22 cellular contexts compared by ENCODE assay signal in genomic region chr10:118868618-118869017, GRCh38.
A peak's percentile ranks its signal among the peaks of the same experiment; 100 is the strongest.
DNase-seq lines count a peak whose midpoint lies in the region; ATAC-seq and TF ChIP-seq lines count a peak whose summit lies in the region.
"Had no signal": no experiment of that assay in that cellular context is flagged by ENCODE, and none has a peak within 500 bp of the region (broad histone marks: within the 10 kb centered on the region; RNA-seq: fewer than 3 reads in every experiment).

No MANE protein-coding gene starts in this region.

- H3K27ac ChIP-seq in mammary epithelial cell (ENCODE audit: insufficient read depth, low read depth, low read length), result no peak overlapping the region
- H3K27ac ChIP-seq: KMS-11, Peyer's patch had no signal

- in situ Hi-C loops in mammary epithelial cell (cut with MboI; ENCODE audit: low sequenced_read_pairs in 2 of 2), result no loop called here

- dilution Hi-C loops in mammary epithelial cell (cut with HindIII; ENCODE audit: low sequenced_read_pairs), result no loop called here

- CTCF ChIA-PET in activated CD4-positive, alpha-beta T cell treated with anti-CD3 and anti-CD28 coated beads for 36 hours (lab: Charles Lee), result no interaction called here
- CTCF ChIA-PET in mammary epithelial cell (lab: Charles Lee; ENCODE audit: low non-redundant PET), result no interaction called here

- no peaks in the 10 kb centered on the region for H3K36me3 ChIP-seq in mammary epithelial cell (ENCODE audit: insufficient read depth, low read length)
- H3K36me3 ChIP-seq: BE2C, MG63, Peyer's patch had no signal

- H2AFZ ChIP-seq in mammary epithelial cell (ENCODE audit: low read depth, low read length), result no peak overlapping the region

- no peaks in the 10 kb centered on the region for H3K9me3 Mint-ChIP-seq in activated CD4-positive, alpha-beta T cell treated with anti-CD3 and anti-CD28 coated beads for 36 hours (ENCODE audit: low read depth)

- H3K9ac ChIP-seq in mammary epithelial cell (ENCODE audit: insufficient read depth, low read length), result no peak overlapping the region
- H3K9ac ChIP-seq: KMS-11 had no signal

- H3K27me3 Mint-ChIP-seq in activated CD4-positive, alpha-beta T cell treated with anti-CD3 and anti-CD28 coated beads for 36 hours, result peaks cover 18% of the 10 kb centered on the region

- no peaks in the 10 kb centered on the region for H3K36me3 Mint-ChIP-seq in activated CD4-positive, alpha-beta T cell treated with anti-CD3 and anti-CD28 coated beads for 36 hours (ENCODE audit: low read depth)
- H3K36me3 Mint-ChIP-seq: CD4-positive, CD25-positive, alpha-beta regulatory T cell had no signal

- no TSS peak for BruUV-seq in mammary epithelial cell (replicated peaks; lab: Mats Ljungman, UMichigan)

- intact Hi-C loops in activated CD4-positive, alpha-beta T cell treated with anti-CD3 and anti-CD28 coated beads for 36 hours (cut with DNase I, micrococcal nuclease), result no loop called here
- intact Hi-C loops in mammary epithelial cell (cut with micrococcal nuclease), result no loop called here

- no peak overlapping the region for H3K4me3 ChIP-seq in mammary epithelial cell (replicated peaks in 1 of 3; ENCODE audit: insufficient read depth in 1 of 3, low read depth in 2 of 3, low read length in 3 of 3)
- H3K4me3 ChIP-seq: MG63, Peyer's patch had no signal

- POLR2A ChIA-PET in activated CD4-positive, alpha-beta T cell treated with anti-CD3 and anti-CD28 coated beads for 36 hours (lab: Charles Lee), result no interaction called here

- H3K4me1 ChIP-seq in mammary epithelial cell (ENCODE audit: insufficient read depth, low read length), result peaks cover 31% of the 10 kb centered on the region

- ATAC-seq in activated CD4-positive, alpha-beta T cell treated with anti-CD3 and anti-CD28 coated beads for 36 hours, result peak; percentile 82
- ATAC-seq in HG03095 (IDR thresholded peaks at IDR 0.05; ENCODE audit: unreplicated experiment) (no peak), HG02678 (IDR thresholded peaks at IDR 0.05; ENCODE audit: unreplicated experiment) (no peak)

- TF ChIP-seq CTCF in mammary epithelial cell (conservative IDR thresholded peaks at IDR 0.05 in 1 of 2, IDR thresholded peaks at IDR 0.05 in 1 of 2; ENCODE audit: extremely low read depth in 1 of 2, insufficient read depth in 1 of 2, low read depth in 1 of 2, low read length in 2 of 2) (no peak), GM20000 (IDR thresholded peaks at IDR 0.05; ENCODE audit: extremely low read depth, missing control alignments) (no peak)

- no peaks in the 10 kb centered on the region for H3K79me2 ChIP-seq in mammary epithelial cell (ENCODE audit: insufficient read depth, low read length)

- H3K27me3 ChIP-seq in mammary epithelial cell (ENCODE audit: insufficient read depth, low read length), result no peaks in the 10 kb centered on the region
- H3K27me3 ChIP-seq: BE2C, MG63, Peyer's patch had no signal

- DNase-seq in activated CD4-positive, alpha-beta T cell treated with anti-CD3 and anti-CD28 coated beads for 36 hours, result peak; percentile 25
- DNase-seq in activated CD4-positive, alpha-beta T cell treated with anti-CD3 and anti-CD28 coated beads for 4 hours, result no peak
- DNase-seq in LHCN-M2 (ENCODE audit: low read depth) (peak; percentile 7), mammary epithelial cell (peak; percentile 30), renal cortical epithelial cell (ENCODE audit: low read depth) (peak; percentile 51), GM20000 (ENCODE audit: low spot score) (no peak)
- DNase-seq: BE2C; CD4-positive, CD25-positive, alpha-beta regulatory T cell; COR-L47; GF-D8; GOT3; MG63; NCI-H1092; NCI-H1436 treated with DMSO at 0.1 percent for 48 hours; NCI-H2029; NCI-H2171; NCI-H526; Peyer's patch; Right ventricle myocardium superior had no signal

- no peak overlapping the region for H3K27ac Mint-ChIP-seq in activated CD4-positive, alpha-beta T cell treated with anti-CD3 and anti-CD28 coated beads for 36 hours
- H3K27ac Mint-ChIP-seq: CD4-positive, CD25-positive, alpha-beta regulatory T cell had no signal

- no peaks in the 10 kb centered on the region for H3K4me1 Mint-ChIP-seq in activated CD4-positive, alpha-beta T cell treated with anti-CD3 and anti-CD28 coated beads for 36 hours
- H3K4me1 Mint-ChIP-seq: CD4-positive, CD25-positive, alpha-beta regulatory T cell had no signal

- H3K4me3 Mint-ChIP-seq in activated CD4-positive, alpha-beta T cell treated with anti-CD3 and anti-CD28 coated beads for 36 hours, result no peak overlapping the region
- H3K4me3 Mint-ChIP-seq: CD4-positive, CD25-positive, alpha-beta regulatory T cell had no signal

- no peaks in the 10 kb centered on the region for H3K9me3 ChIP-seq in mammary epithelial cell (replicated peaks; ENCODE audit: insufficient read depth, low read length)
- H3K9me3 ChIP-seq: BE2C, MG63, Peyer's patch had no signal

- no peaks in the 10 kb centered on the region for H4K20me1 ChIP-seq in mammary epithelial cell (ENCODE audit: insufficient read depth, low read length)

- no peak overlapping the region for H3K4me2 ChIP-seq in mammary epithelial cell (ENCODE audit: insufficient read depth, low read depth, low read length)
- H3K4me2 ChIP-seq: KMS-11 had no signal

- 69% methylated on average over 5 of the region's 5 CpGs for WGBS in mammary epithelial cell (ENCODE audit: low coverage, missing lambda C conversion rate)

Comparison
In these comparisons a context has a peak if more than half of its experiments do, and no peak if none do; other contexts are left out.
1. DNase-seq: peak in activated CD4-positive, alpha-beta T cell treated with anti-CD3 and anti-CD28 coated beads for 36 hours (single experiment), LHCN-M2 (single experiment), mammary epithelial cell (single experiment) and renal cortical epithelial cell (single experiment); none in activated CD4-positive, alpha-beta T cell treated with anti-CD3 and anti-CD28 coated beads for 4 hours (0 of 2) and GM20000 (single experiment).